Comparison of ENCODE assay signal across 9 cellular contexts in the genomic region with DNA sequence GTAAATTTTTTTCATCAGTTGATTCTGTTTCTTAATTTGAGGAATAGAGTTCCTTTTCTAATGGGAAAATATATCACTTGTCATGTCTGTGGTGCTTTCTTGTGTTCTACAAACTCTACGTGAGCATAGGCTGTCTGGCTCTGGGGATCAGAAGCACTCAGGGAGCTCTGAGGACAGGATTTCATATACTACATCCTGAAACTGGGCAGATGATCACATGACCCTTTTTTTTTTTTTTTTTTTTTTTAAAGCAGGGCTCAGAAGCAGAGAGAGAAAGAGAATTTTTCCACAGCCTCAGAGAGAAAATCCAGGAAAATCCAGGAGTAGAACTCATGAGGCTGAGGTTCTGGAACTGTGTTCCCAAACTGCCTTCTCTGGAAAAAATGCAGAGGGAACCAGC.
DNase-seq lines count a peak whose midpoint lies in the region; ATAC-seq, FAIRE-seq and TF ChIP-seq lines count a peak whose summit lies in the region.
"Had no signal": no experiment of that assay in that cellular context is flagged by ENCODE, and none has a peak within 500 bp of the region (broad histone marks: within the 10 kb centered on the region; RNA-seq: fewer than 3 reads in every experiment).

No MANE protein-coding gene starts in this region.

- no peak overlapping the region for H3K4me3 ChIP-seq in epithelial cell of esophagus (ENCODE audit: low read length)
- H3K4me3 ChIP-seq: ascending aorta had no signal

- intact Hi-C loops in sciatic nerve (cut with DNase I): no loop called here

- no peak for TF ChIP-seq CTCF in epithelial cell of esophagus (IDR thresholded peaks at IDR 0.05; ENCODE audit: insufficient read depth, low read depth, low read length, missing control alignments)
- TF ChIP-seq CTCF in D721Med (IDR thresholded peaks at IDR 0.05; ENCODE audit: insufficient read depth, missing control alignments): no peak

- peak; percentile 52 for DNase-seq in GM03348 (ENCODE audit: low spot score)
- peak; percentile 66 for DNase-seq in SW480 (ENCODE audit: low spot score)
- DNase-seq in epithelial cell of esophagus (ENCODE audit: low read depth): peak; percentile 28
- DNase-seq in sciatic nerve (ENCODE audit: low spot score): no peak
- DNase-seq in D721Med (ENCODE audit: insufficient read length, low spot score): no peak
- DNase-seq in LoVo (ENCODE audit: low spot score): no peak
- no peak for DNase-seq in RPMI8226

- ATAC-seq in sciatic nerve (peak; percentile 60), HG03175 (IDR thresholded peaks at IDR 0.05; ENCODE audit: unreplicated experiment) (no peak)

- no peak for FAIRE-seq in D721Med (lab: Jason Lieb, UNC)

Comparison
In these comparisons a context has a peak if more than half of its experiments do, and no peak if none do; other contexts are left out.
1. DNase-seq: peak in GM03348 (single experiment), SW480 (single experiment) and epithelial cell of esophagus (single experiment); none in sciatic nerve (single experiment), D721Med (single experiment), LoVo (single experiment) and RPMI8226 (single experiment).